In genomic region chr19:11090264-11091032, GRCh38 we compare ENCODE assay signal across 8 cellular contexts. TPM values are rescaled to one million over a fixed set of nuclear protein-coding genes. Genes with fewer than 3 reads are reported as not detected.
DNase-seq lines count a peak whose midpoint lies in the region; ATAC-seq and TF ChIP-seq lines count a peak whose summit lies in the region.

No MANE protein-coding gene starts in this region.

- 0 to 1% methylated on average over 58 to 66 of the region's 66 CpGs for WGBS in esophagus, 2 donors

- peaks cover 49% of the 10 kb centered on the region for H3K79me2 ChIP-seq in PC-9 (ENCODE audit: low read depth)

- no TSS peak for BruUV-seq in PC-9 (replicated peaks; lab: Mats Ljungman, UMichigan)

- H3K4me1 Mint-ChIP-seq in activated T-cell treated with anti-CD3 and anti-CD28 coated beads, Interleukin-2, amount 50 U/mL, for 4 hours (ENCODE audit: low read depth), result peaks cover 44% of the 10 kb centered on the region

- H3K9me3 ChIP-seq in PC-9 (ENCODE audit: insufficient read depth, low read depth) (no peaks in the 10 kb centered on the region), esophagus (ENCODE audit: control insufficient read depth in 2 of 2, insufficient read depth in 1 of 2, low read depth in 1 of 2, low read length in 1 of 2) (no peaks in the 10 kb centered on the region), mucosa of stomach (ENCODE audit: control insufficient read depth, low read length) (no peaks in the 10 kb centered on the region)

- H3K36me3 ChIP-seq in PC-9 (ENCODE audit: low read depth) (peaks cover 24% of the 10 kb centered on the region), esophagus (ENCODE audit: control insufficient read depth in 2 of 2, insufficient read depth in 2 of 2, low read length in 1 of 2) (peaks cover 0 to 5% of the 10 kb centered on the region in 2 donors), mucosa of stomach (ENCODE audit: control insufficient read depth, insufficient read depth, low read length) (peaks cover 6% of the 10 kb centered on the region)

- no peaks in the 10 kb centered on the region for H3K27me3 ChIP-seq in PC-9 (ENCODE audit: insufficient read depth, low read depth)
- no peaks in the 10 kb centered on the region for H3K27me3 ChIP-seq in esophagus (ENCODE audit: control insufficient read depth in 1 of 2, insufficient read depth in 2 of 2, low read length in 2 of 2)
- no peaks in the 10 kb centered on the region for H3K27me3 ChIP-seq in mucosa of stomach (ENCODE audit: control insufficient read depth, insufficient read depth, low read length)

- DNase-seq in DMS 273 (lab: John Stamatoyannopoulos, UW; ENCODE audit: unreplicated experiment) (peak; percentile 99), KBM-7 (peak; percentile 92), PC-9 (peak; percentile 93 to 96)
- peak; percentile 96 for DNase-seq in activated T-cell treated with anti-CD3 and anti-CD28 coated beads, Interleukin-2, amount 50 U/mL, for 4 hours
- peak; percentile 92 to 98 for DNase-seq in stimulated activated CD8-positive, alpha-beta memory T cell treated with anti-CD3 and anti-CD28 coated beads, Interleukin-4, amount 100 ng/mL, for 4 hours (ENCODE audit: low read depth in 2 of 2, low spot score in 1 of 2)

- no peaks in the 10 kb centered on the region for H3K9me2 ChIP-seq in PC-9 (ENCODE audit: insufficient read depth)

- POLR2A ChIA-PET in PC-9 (lab: Charles Lee; ENCODE audit: unreplicated experiment), result interaction anchor here (0.6 to 1.5 kb wide), 3 partner anchors 191 to 331 kb away, joined by 5 to 11 read pairs (median 7); no protein-coding TSS in a partner anchor

- H3K4me3 Mint-ChIP-seq in activated T-cell treated with anti-CD3 and anti-CD28 coated beads, Interleukin-2, amount 50 U/mL, for 4 hours, result peak overlapping the region; percentile 93

- no peak overlapping the region for H2AFZ ChIP-seq in PC-9

- no peak for TF ChIP-seq CTCF in PC-9 (conservative IDR thresholded peaks at IDR 0.05)

- intact Hi-C loops in PC-9 (cut with micrococcal nuclease; ENCODE audit: unreplicated experiment), result loop anchor here (5.0 kb wide), 1 partner anchor 47 kb away; no protein-coding TSS in a partner anchor

- no peaks in the 10 kb centered on the region for H3K9me3 Mint-ChIP-seq in activated T-cell treated with anti-CD3 and anti-CD28 coated beads, Interleukin-2, amount 50 U/mL, for 4 hours

- H3K4me3 ChIP-seq in PC-9, result peak overlapping the region; percentile 90
- H3K4me3 ChIP-seq in esophagus (ENCODE audit: low read depth in 1 of 2, low read length in 2 of 2), result peak overlapping the region; percentile 85 to 98
- H3K4me3 ChIP-seq in mucosa of stomach (ENCODE audit: low read length), result peak overlapping the region; percentile 98

- H3K27ac ChIP-seq in PC-9, result peak overlapping the region; percentile 98
- H3K27ac ChIP-seq in esophagus (ENCODE audit: low read depth in 2 of 2, low read length in 1 of 2), result peak overlapping the region; percentile 98 to 100

- peaks cover 71% of the 10 kb centered on the region for H3F3A ChIP-seq in PC-9 (ENCODE audit: insufficient read depth, low read depth)

- no peaks in the 10 kb centered on the region for H3K27me3 Mint-ChIP-seq in activated T-cell treated with anti-CD3 and anti-CD28 coated beads, Interleukin-2, amount 50 U/mL, for 4 hours (ENCODE audit: low read depth)

- peak; percentile 56 for ATAC-seq in GM21619 (IDR thresholded peaks at IDR 0.05; ENCODE audit: unreplicated experiment)
- peak; percentile 91 to 93 for ATAC-seq in activated T-cell treated with anti-CD3 and anti-CD28 coated beads, Interleukin-2, amount 50 U/mL, for 4 hours

- H3K4me1 ChIP-seq in PC-9 (replicated peaks; ENCODE audit: insufficient read depth) (peaks cover 69% of the 10 kb centered on the region), esophagus (ENCODE audit: control insufficient read depth in 2 of 2, insufficient read depth in 2 of 2, low read length in 1 of 2) (peaks cover 0 to 3% of the 10 kb centered on the region in 2 donors), mucosa of stomach (ENCODE audit: control insufficient read depth, insufficient read depth, low read length) (peaks cover 35% of the 10 kb centered on the region)

- peak overlapping the region; percentile 96 for H3K4me2 ChIP-seq in PC-9

- peaks cover 19% of the 10 kb centered on the region for H4K20me1 ChIP-seq in PC-9 (ENCODE audit: insufficient read depth)

- peak overlapping the region; percentile 100 for H3K9ac ChIP-seq in mucosa of stomach (ENCODE audit: low read length)

- in situ Hi-C loops in KBM-7 (cut with MboI; ENCODE audit: low pct_unique_long_range_greater_than_20kb, low sequenced_read_pairs), result no loop called here

- H3K36me3 Mint-ChIP-seq in activated T-cell treated with anti-CD3 and anti-CD28 coated beads, Interleukin-2, amount 50 U/mL, for 4 hours (ENCODE audit: insufficient read depth), result peaks cover 9% of the 10 kb centered on the region

- CTCF ChIA-PET in PC-9 (lab: Charles Lee), result interaction anchor here (0.5 kb wide), 1 partner anchor 149 kb away, joined by 6 read pairs; no protein-coding TSS in a partner anchor

RNA-seq across cellular contexts. Expression of gene LDLR, which starts 1.2 kb away (rescaled TPM):
- 160 and 182 TPM in 2 replicates for total RNA-seq in PC-9 (2021)
- total RNA-seq in activated T-cell treated with anti-CD3 and anti-CD28 coated beads, Interleukin-2, amount 50 U/mL, for 4 hours, result 10 to 100 TPM; 36.2 to 40.7 (median 39.0) TPM
- 10 to 100 TPM; 51.9 to 66.7 TPM for polyA plus RNA-seq in esophagus

Comparison
In these comparisons a context has a peak if more than half of its experiments do, and no peak if none do; other contexts are left out.
1. Peak in every context shown above with its lines: DNase-seq, ATAC-seq, H3K4me3 ChIP-seq and H3K27ac ChIP-seq.